In genomic region chr12:98416845-98417244, GRCh38 we compare ENCODE assay signal across 9 cellular contexts.
DNase-seq lines count a peak whose midpoint lies in the region; ATAC-seq and TF ChIP-seq lines count a peak whose summit lies in the region.
"Had no signal": no experiment of that assay in that cellular context is flagged by ENCODE, and none has a peak within 500 bp of the region (broad histone marks: within the 10 kb centered on the region; RNA-seq: fewer than 3 reads in every experiment).

No MANE protein-coding gene starts in this region.

- H3K27ac ChIP-seq in prostate gland: no peak overlapping the region

- peaks cover 9% of the 10 kb centered on the region for H3K27me3 Mint-ChIP-seq in activated T-cell treated with anti-CD3 and anti-CD28 coated beads, Interleukin-2, amount 50 U/mL, for 72 hours (ENCODE audit: low read depth)
- H3K27me3 Mint-ChIP-seq in activated T-cell treated with anti-CD3 and anti-CD28 coated beads, Interleukin-2, amount 50 U/mL, for 24 hours: no peaks in the 10 kb centered on the region
- H3K27me3 Mint-ChIP-seq in activated T-helper 2 cell treated with anti-CD3 and anti-CD28 coated beads, Interferon-gamma antibody, Interleukin-2, Interleukin-4, amounts not matched to agents 10 μg/mL and 5 μg/mL and 100 μg/mL, durations not matched to agents 14 hours and 24 hours and 36 hours (ENCODE audit: low read depth): peaks cover 8% of the 10 kb centered on the region

- H3K36me3 Mint-ChIP-seq in activated T-cell treated with anti-CD3 and anti-CD28 coated beads, Interleukin-2, amount 50 U/mL, for 72 hours (ENCODE audit: insufficient read depth in 2 of 2): no peaks in the 10 kb centered on the region
- H3K36me3 Mint-ChIP-seq in activated T-cell treated with anti-CD3 and anti-CD28 coated beads, Interleukin-2, amount 50 U/mL, for 24 hours (ENCODE audit: low read depth): no peaks in the 10 kb centered on the region
- H3K36me3 Mint-ChIP-seq in activated T-helper 2 cell treated with anti-CD3 and anti-CD28 coated beads, Interferon-gamma antibody, Interleukin-2, Interleukin-4, amounts not matched to agents 10 μg/mL and 5 μg/mL and 100 μg/mL, durations not matched to agents 14 hours and 24 hours and 36 hours (ENCODE audit: low read depth): no peaks in the 10 kb centered on the region

- peak; percentile 41 to 53 for ATAC-seq in activated T-cell treated with anti-CD3 and anti-CD28 coated beads, Interleukin-2, amount 50 U/mL, for 72 hours (replicated peaks in 1 of 2)

- H3K36me3 ChIP-seq in prostate gland: no peaks in the 10 kb centered on the region

- no peaks in the 10 kb centered on the region for H3K4me1 ChIP-seq in prostate gland (replicated peaks)

- intact Hi-C loops in prostate gland (cut with DNase I): no loop called here
- intact Hi-C loops in activated T-helper 2 cell treated with anti-CD3 and anti-CD28 coated beads, Interferon-gamma antibody, Interleukin-2, Interleukin-4, amounts not matched to agents 10 μg/mL and 5 μg/mL and 100 μg/mL, durations not matched to agents 14 hours and 24 hours and 36 hours (cut with micrococcal nuclease): no loop called here

- TF ChIP-seq POLR2A in erythroblast (IDR thresholded peaks at IDR 0.05; ENCODE audit: low read length) (no peak), prostate gland (IDR thresholded peaks at IDR 0.05) (no peak)

- TF ChIP-seq CTCF in prostate gland (IDR thresholded peaks at IDR 0.05): no peak

- no peaks in the 10 kb centered on the region for H3K9me3 ChIP-seq in prostate gland

- H3K4me3 Mint-ChIP-seq in activated T-cell treated with anti-CD3 and anti-CD28 coated beads, Interleukin-2, amount 50 U/mL, for 72 hours: no peak overlapping the region
- no peak overlapping the region for H3K4me3 Mint-ChIP-seq in activated T-cell treated with anti-CD3 and anti-CD28 coated beads, Interleukin-2, amount 50 U/mL, for 24 hours
- H3K4me3 Mint-ChIP-seq in activated T-helper 2 cell treated with anti-CD3 and anti-CD28 coated beads, Interferon-gamma antibody, Interleukin-2, Interleukin-4, amounts not matched to agents 10 μg/mL and 5 μg/mL and 100 μg/mL, durations not matched to agents 14 hours and 24 hours and 36 hours (ENCODE audit: low read depth): no peak overlapping the region

- 79% methylated on average over 4 of the region's 4 CpGs for WGBS in prostate gland

- H3K27me3 ChIP-seq in prostate gland (replicated peaks; ENCODE audit: insufficient read depth): no peaks in the 10 kb centered on the region

- DNase-seq in activated T-cell treated with anti-CD3 and anti-CD28 coated beads, Interleukin-2, amount 50 U/mL, for 72 hours: no peak
- DNase-seq in activated T-cell treated with anti-CD3 and anti-CD28 coated beads, Interleukin-2, amount 50 U/mL, for 24 hours: no peak
- DNase-seq in NOMO-1 treated with dmso at 0.1 percent for 144 hours (lab: John Stamatoyannopoulos, UW; ENCODE audit: unreplicated experiment) (peak; percentile 12), erythroblast (lab: John Stamatoyannopoulos, UW) (peak; percentile 29 to 30), stromal cell of bone marrow (ENCODE audit: low read depth) (peak; percentile 17), NCI-H1048 (lab: John Stamatoyannopoulos, UW) (no peak), prostate gland (ENCODE audit: low spot score) (no peak)
- no peak for DNase-seq in activated T-helper 2 cell treated with anti-CD3 and anti-CD28 coated beads, Interferon-gamma antibody, Interleukin-2, Interleukin-4, amounts not matched to agents 10 μg/mL and 5 μg/mL and 100 μg/mL, durations not matched to agents 14 hours and 24 hours and 36 hours (ENCODE audit: low spot score)
- DNase-seq: stimulated activated CD4-positive, alpha-beta T cell treated with anti-CD3 and anti-CD28 coated beads, Interleukin-15, amount 100 ng/mL, for 24 hours had no signal

- H3K4me1 Mint-ChIP-seq in activated T-cell treated with anti-CD3 and anti-CD28 coated beads, Interleukin-2, amount 50 U/mL, for 72 hours (ENCODE audit: low read depth): no peaks in the 10 kb centered on the region
- no peaks in the 10 kb centered on the region for H3K4me1 Mint-ChIP-seq in activated T-cell treated with anti-CD3 and anti-CD28 coated beads, Interleukin-2, amount 50 U/mL, for 24 hours (ENCODE audit: low read depth)
- peaks cover 3% of the 10 kb centered on the region for H3K4me1 Mint-ChIP-seq in activated T-helper 2 cell treated with anti-CD3 and anti-CD28 coated beads, Interferon-gamma antibody, Interleukin-2, Interleukin-4, amounts not matched to agents 10 μg/mL and 5 μg/mL and 100 μg/mL, durations not matched to agents 14 hours and 24 hours and 36 hours (ENCODE audit: low read depth)

- no peaks in the 10 kb centered on the region for H3K9me3 Mint-ChIP-seq in activated T-cell treated with anti-CD3 and anti-CD28 coated beads, Interleukin-2, amount 50 U/mL, for 72 hours
- H3K9me3 Mint-ChIP-seq in activated T-cell treated with anti-CD3 and anti-CD28 coated beads, Interleukin-2, amount 50 U/mL, for 24 hours: no peaks in the 10 kb centered on the region
- H3K9me3 Mint-ChIP-seq in activated T-helper 2 cell treated with anti-CD3 and anti-CD28 coated beads, Interferon-gamma antibody, Interleukin-2, Interleukin-4, amounts not matched to agents 10 μg/mL and 5 μg/mL and 100 μg/mL, durations not matched to agents 14 hours and 24 hours and 36 hours: no peaks in the 10 kb centered on the region

- no peak overlapping the region for H3K27ac Mint-ChIP-seq in activated T-cell treated with anti-CD3 and anti-CD28 coated beads, Interleukin-2, amount 50 U/mL, for 72 hours
- no peak overlapping the region for H3K27ac Mint-ChIP-seq in activated T-cell treated with anti-CD3 and anti-CD28 coated beads, Interleukin-2, amount 50 U/mL, for 24 hours
- H3K27ac Mint-ChIP-seq in activated T-helper 2 cell treated with anti-CD3 and anti-CD28 coated beads, Interferon-gamma antibody, Interleukin-2, Interleukin-4, amounts not matched to agents 10 μg/mL and 5 μg/mL and 100 μg/mL, durations not matched to agents 14 hours and 24 hours and 36 hours: no peak overlapping the region

- H3K4me3 ChIP-seq in prostate gland: no peak overlapping the region

Comparison
In these comparisons a context has a peak if more than half of its experiments do, and no peak if none do; other contexts are left out.
1. DNase-seq: peak in NOMO-1 treated with dmso at 0.1 percent for 144 hours (single experiment), erythroblast (2 of 2) and stromal cell of bone marrow (single experiment); none in activated T-cell treated with anti-CD3 and anti-CD28 coated beads, Interleukin-2, amount 50 U/mL, for 72 hours (0 of 2), activated T-cell treated with anti-CD3 and anti-CD28 coated beads, Interleukin-2, amount 50 U/mL, for 24 hours (single experiment), NCI-H1048 (single experiment), prostate gland (single experiment) and activated T-helper 2 cell treated with anti-CD3 and anti-CD28 coated beads, Interferon-gamma antibody, Interleukin-2, Interleukin-4, amounts not matched to agents 10 μg/mL and 5 μg/mL and 100 μg/mL, durations not matched to agents 14 hours and 24 hours and 36 hours (single experiment).